Comparison of ENCODE assay signal across 22 cellular contexts in the genomic region with DNA sequence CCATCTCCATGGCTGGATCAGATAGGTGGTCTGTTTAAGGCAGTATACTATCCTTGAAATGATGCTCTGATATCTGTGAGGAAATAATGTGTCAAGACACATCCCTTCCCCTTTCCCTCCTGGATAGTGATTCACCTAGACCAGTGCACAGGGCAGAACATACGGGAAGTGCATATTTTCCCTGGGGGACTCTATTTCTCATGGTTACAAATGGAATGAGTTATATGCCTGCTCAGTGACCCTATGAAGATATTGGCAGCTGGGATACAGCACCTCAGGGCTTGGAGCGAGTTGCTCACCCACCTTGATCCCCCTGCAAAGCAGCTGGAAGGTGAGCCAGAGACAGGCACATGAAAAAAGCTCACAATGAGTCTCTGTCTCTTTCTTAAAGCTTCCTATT.
DNase-seq lines count a peak whose midpoint lies in the region; ATAC-seq and TF ChIP-seq lines count a peak whose summit lies in the region.
"Had no signal": no experiment of that assay in that cellular context is flagged by ENCODE, and none has a peak within 500 bp of the region (broad histone marks: within the 10 kb centered on the region; RNA-seq: fewer than 3 reads in every experiment).

No MANE protein-coding gene starts in this region.

- TF ChIP-seq EP300 in ovary (IDR thresholded peaks at IDR 0.05): no peak

- H3K36me3 ChIP-seq in breast epithelium (no peaks in the 10 kb centered on the region), brain microvascular endothelial cell (replicated peaks) (no peaks in the 10 kb centered on the region), ovary (no peaks in the 10 kb centered on the region)
- H3K36me3 ChIP-seq: BLaER1 treated with 17β-estradiol and CSF1 and Interleukin-3, amounts not matched to agents 10 nM and 100 nM had no signal

- H3K27me3 Mint-ChIP-seq in MCF 10A (ENCODE audit: insufficient read depth, unreplicated experiment): no peaks in the 10 kb centered on the region
- H3K27me3 Mint-ChIP-seq: activated naive CD8-positive, alpha-beta T cell had no signal

- in situ Hi-C loops in brain microvascular endothelial cell (cut with HindIII; ENCODE audit: low pct_ligation_motif_present, low sequenced_read_pairs): no loop called here

- H3K4me1 ChIP-seq in breast epithelium: peaks cover 6 to 7% of the 10 kb centered on the region in 2 donors
- H3K4me1 ChIP-seq in ovary (ENCODE audit: insufficient read depth): peaks cover 2% of the 10 kb centered on the region

- DNase-seq in MCF 10A (ENCODE audit: unreplicated experiment) (peak; percentile 8), breast epithelium (ENCODE audit: low spot score in 2 of 2) (no peak), brain microvascular endothelial cell (peak; percentile 6), left kidney (ENCODE audit: low read depth, low spot score) (peak; percentile 14), SIG-M5 treated with dmso at 0.1 percent for 504 hours (lab: John Stamatoyannopoulos, UW; ENCODE audit: unreplicated experiment) (no peak), ovary (no peak)
- DNase-seq: cortex of kidney; DMS 273 treated with DMSO at 0.1 percent for 48 hours; KG1; mesendoderm; NCI-H1092; NCI-H2081 treated with DMSO at 0.1 percent for 48 hours; NCI-H748 treated with DMSO at 0.1 percent for 48 hours; nephron progenitor cell; stimulated activated CD4-positive, alpha-beta T cell treated with anti-CD3 and anti-CD28 coated beads, Interleukin-12 subunit alpha, Interleukin-12 subunit beta, amount 100 ng/mL, for 4 hours; stimulated activated CD8-positive, alpha-beta memory T cell treated with anti-CD3 and anti-CD28 coated beads, Interleukin-4, amount 100 ng/mL, for 48 hours; T-helper 9 cell had no signal

- WGBS in ovary, 3 donors: 87 to 96% (median 94%) methylated on average over 2 of the region's 2 CpGs

- H3K9me3 ChIP-seq in breast epithelium (no peaks in the 10 kb centered on the region), ovary (no peaks in the 10 kb centered on the region)

- POLR2A ChIA-PET in MCF 10A (lab: Yijun Ruan, JAX): interaction anchor here (0.7 to 1.1 kb wide), 2 partner anchors 24 to 127 kb away, joined by 3 to 6 read pairs; no protein-coding TSS in a partner anchor

- H3K4me3 ChIP-seq in breast epithelium: no peak overlapping the region
- no peak overlapping the region for H3K4me3 ChIP-seq in brain microvascular endothelial cell (ENCODE audit: low read depth, low read length)
- no peak overlapping the region for H3K4me3 ChIP-seq in ovary
- H3K4me3 ChIP-seq: BLaER1 treated with 17β-estradiol and CSF1 and Interleukin-3, amounts not matched to agents 10 nM and 100 nM had no signal

- no peak overlapping the region for H3K4me3 Mint-ChIP-seq in MCF 10A (ENCODE audit: unreplicated experiment)
- H3K4me3 Mint-ChIP-seq: activated naive CD8-positive, alpha-beta T cell; nephron progenitor cell had no signal

- CTCF ChIA-PET in MCF 10A (lab: Yijun Ruan, JAX): interaction anchor here (0.9 kb wide), 1 partner anchor 20 kb away, joined by 4 read pairs; no protein-coding TSS in a partner anchor

- no peak for ATAC-seq in GM21737 (IDR thresholded peaks at IDR 0.05; ENCODE audit: unreplicated experiment)
- ATAC-seq in HG03039 (IDR thresholded peaks at IDR 0.05; ENCODE audit: unreplicated experiment): no peak
- ATAC-seq: activated CD4-positive, CD25-positive, alpha-beta regulatory T cell treated with anti-CD3 and anti-CD28 coated beads, Interleukin-2, amount 50 U/mL, for 24 hours had no signal

- BruUV-seq in MCF 10A (replicated peaks; lab: Mats Ljungman, UMichigan): no TSS peak

- H3K27ac Mint-ChIP-seq in MCF 10A (ENCODE audit: low read depth, unreplicated experiment): peak overlapping the region; percentile 63
- H3K27ac Mint-ChIP-seq: activated naive CD8-positive, alpha-beta T cell; nephron progenitor cell had no signal

- no peaks in the 10 kb centered on the region for H3K36me3 Mint-ChIP-seq in MCF 10A (ENCODE audit: insufficient read depth, unreplicated experiment)
- H3K36me3 Mint-ChIP-seq: activated naive CD8-positive, alpha-beta T cell had no signal

- no peak for TF ChIP-seq POLR2A in breast epithelium (IDR thresholded peaks at IDR 0.05)
- no peak for TF ChIP-seq POLR2A in ovary (IDR thresholded peaks at IDR 0.05)

- H3K27ac ChIP-seq in breast epithelium (peak overlapping the region in 1 of 2 donors; percentile 68), brain microvascular endothelial cell (no peak overlapping the region), ovary (no peak overlapping the region)
- H3K27ac ChIP-seq: BLaER1 treated with 17β-estradiol and CSF1 and Interleukin-3, amounts not matched to agents 10 nM and 100 nM had no signal

- H3K4me1 Mint-ChIP-seq in MCF 10A (ENCODE audit: insufficient read depth, unreplicated experiment): peaks cover 34% of the 10 kb centered on the region

- H3K27me3 ChIP-seq in breast epithelium: no peaks in the 10 kb centered on the region
- H3K27me3 ChIP-seq in brain microvascular endothelial cell (replicated peaks): no peaks in the 10 kb centered on the region
- H3K27me3 ChIP-seq in ovary: no peaks in the 10 kb centered on the region
- H3K27me3 ChIP-seq: BLaER1 treated with 17β-estradiol and CSF1 and Interleukin-3, amounts not matched to agents 10 nM and 100 nM had no signal

- peaks cover 11% of the 10 kb centered on the region for H3K9me3 Mint-ChIP-seq in MCF 10A (ENCODE audit: unreplicated experiment)

- intact Hi-C loops in MCF 10A (cut with micrococcal nuclease) (no loop called here), breast epithelium (cut with DNase I; ENCODE audit: low total_unique reads) (no loop called here), ovary (cut with DNase I) (no loop called here)

- no peak for TF ChIP-seq CTCF in MCF 10A (IDR thresholded peaks at IDR 0.05; ENCODE audit: unreplicated experiment)
- no peak for TF ChIP-seq CTCF in breast epithelium (IDR thresholded peaks at IDR 0.05)
- TF ChIP-seq CTCF in brain microvascular endothelial cell (IDR thresholded peaks at IDR 0.05; ENCODE audit: low read depth, low read length, missing control alignments): no peak
- no peak for TF ChIP-seq CTCF in ovary (IDR thresholded peaks at IDR 0.05)

Comparison
In these comparisons a context has a peak if more than half of its experiments do, and no peak if none do; other contexts are left out.
1. DNase-seq: peak in MCF 10A (single experiment), brain microvascular endothelial cell (single experiment) and left kidney (single experiment); none in breast epithelium (0 of 2), SIG-M5 treated with dmso at 0.1 percent for 504 hours (single experiment) and ovary (0 of 5).